Comparison of ENCODE assay signal across 28 cellular contexts in the genomic region with DNA sequence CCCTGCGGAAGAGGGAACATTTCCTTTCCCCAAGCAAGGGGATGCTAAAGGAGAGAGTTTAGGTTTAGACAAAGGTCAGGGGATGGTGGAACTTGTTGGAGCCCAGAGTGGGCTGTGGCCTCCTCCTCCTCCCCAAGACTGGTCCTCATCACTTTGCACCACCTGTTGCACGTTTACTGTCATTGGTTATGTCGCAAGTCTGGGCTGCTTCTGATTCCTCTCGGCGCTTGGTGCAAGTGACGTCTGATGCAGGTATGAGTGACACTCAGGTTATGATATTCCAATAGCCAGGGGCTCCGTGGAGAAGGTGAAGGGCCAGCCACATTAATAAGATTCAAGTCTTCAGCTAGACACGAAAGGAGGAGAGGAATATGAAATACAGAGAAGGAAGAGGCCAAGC.
"Had no signal": no experiment of that assay in that cellular context is flagged by ENCODE, and none has a peak within 500 bp of the region (broad histone marks: within the 10 kb centered on the region; RNA-seq: fewer than 3 reads in every experiment).

No MANE protein-coding gene starts in this region.

- H3K4me3 Mint-ChIP-seq: T-cell had no signal

- DNase-seq: IMR-90, Karpas-422, KG1, MG63, NCI-H1092, NCI-H1105 treated with DMSO at 0.1 percent for 48 hours, NCI-H1417 treated with DMSO at 0.1 percent for 48 hours, NCI-H146, NCI-H1694 treated with DMSO at 0.1 percent for 48 hours, NCI-H1930, NCI-H2081, NCI-H2107, NCI-H2171, NCI-H226, NCI-H446, NCI-H510A, NCI-H524 treated with DMSO at 0.1 percent for 48 hours, NCI-H69, NCI-H774, OCI-M1, PC-9, Peyer's patch, Right ventricle myocardium superior, SIG-M5, SW 1271, T-cell had no signal

- H3K4me2 ChIP-seq: PC-9 had no signal

- H3K9me3 Mint-ChIP-seq: T-cell had no signal

- H3K4me3 ChIP-seq: MG63, PC-9, Peyer's patch, SJSA1, SK-N-MC had no signal

- H3K27me3 ChIP-seq: MG63, Peyer's patch had no signal

- H3K27ac Mint-ChIP-seq: T-cell had no signal

- H3K36me3 Mint-ChIP-seq: T-cell had no signal

- H3K4me1 ChIP-seq: Peyer's patch, SJSA1 had no signal

- H3K9me3 ChIP-seq: Peyer's patch, SJSA1 had no signal

- ATAC-seq: T-cell had no signal

- H3K27ac ChIP-seq: PC-9, Peyer's patch, SJSA1, SK-N-MC had no signal

- H2AFZ ChIP-seq: PC-9 had no signal

- H3K36me3 ChIP-seq: MG63, Peyer's patch, SJSA1 had no signal
